Comparison of ENCODE assay signal across 1 cellular context in the genomic region with DNA sequence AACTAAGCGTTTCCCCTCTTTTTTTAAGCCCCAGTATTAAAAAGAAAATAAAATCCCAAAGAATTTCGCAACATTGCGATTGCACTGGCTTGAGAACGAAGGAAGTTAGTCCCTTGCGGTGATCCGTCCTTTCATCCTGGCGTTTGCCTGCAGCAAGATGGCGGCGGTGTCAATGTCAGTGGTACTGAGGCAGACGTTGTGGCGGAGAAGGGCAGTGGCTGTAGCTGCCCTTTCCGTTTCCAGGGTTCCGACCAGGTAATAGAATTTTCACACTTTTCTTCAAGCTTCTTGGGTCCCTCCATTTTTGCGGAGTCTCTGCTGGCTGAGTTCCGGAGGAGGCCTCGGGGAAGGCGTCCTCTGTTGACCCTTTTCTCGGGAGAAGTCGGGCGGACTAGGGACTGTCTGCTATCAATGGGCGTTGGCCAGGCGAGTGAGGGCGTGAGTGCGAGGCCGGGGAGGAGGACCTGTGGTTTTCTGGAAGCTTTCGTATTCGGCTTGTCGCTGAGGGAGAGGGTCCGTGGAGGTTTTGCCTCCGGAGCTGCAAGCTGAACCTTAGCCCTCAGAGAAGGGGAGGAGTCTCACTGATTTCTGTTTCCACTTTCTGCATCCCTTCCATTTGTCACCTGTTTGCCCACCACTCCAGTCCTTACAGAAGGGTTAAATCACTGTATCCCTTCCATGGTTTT.
TF ChIP-seq lines count a peak whose summit lies in the region.

A gene (plus strand): TSS at position 134 of the 686 bp plus-strand sequence. CDS start 24 bp downstream, at position 158.

TF ChIP-seq in K562, 482 proteins besides CTCF, POLR2A, EP300 and RAD21 (continued from another document):
- TF ChIP-seq, protein P1, sequence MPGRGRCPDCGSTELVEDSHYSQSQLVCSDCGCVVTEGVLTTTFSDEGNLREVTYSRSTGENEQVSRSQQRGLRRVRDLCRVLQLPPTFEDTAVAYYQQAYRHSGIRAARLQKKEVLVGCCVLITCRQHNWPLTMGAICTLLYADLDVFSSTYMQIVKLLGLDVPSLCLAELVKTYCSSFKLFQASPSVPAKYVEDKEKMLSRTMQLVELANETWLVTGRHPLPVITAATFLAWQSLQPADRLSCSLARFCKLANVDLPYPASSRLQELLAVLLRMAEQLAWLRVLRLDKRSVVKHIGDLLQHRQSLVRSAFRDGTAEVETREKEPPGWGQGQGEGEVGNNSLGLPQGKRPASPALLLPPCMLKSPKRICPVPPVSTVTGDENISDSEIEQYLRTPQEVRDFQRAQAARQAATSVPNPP (IDR thresholded peaks at IDR 0.05; ENCODE audit: borderline replicate concordance, insufficient read depth, insufficient read length), result no peak
- TF ChIP-seq, protein P2, sequence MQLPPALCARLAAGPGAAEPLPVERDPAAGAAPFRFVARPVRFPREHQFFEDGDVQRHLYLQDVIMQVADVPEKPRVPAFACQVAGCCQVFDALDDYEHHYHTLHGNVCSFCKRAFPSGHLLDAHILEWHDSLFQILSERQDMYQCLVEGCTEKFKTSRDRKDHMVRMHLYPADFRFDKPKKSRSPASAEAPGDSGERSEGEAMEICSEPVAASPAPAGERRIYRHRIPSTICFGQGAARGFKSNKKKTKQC (CRISPR knock-in tag; IDR thresholded peaks at IDR 0.05), result peak; percentile 46; the same call in 1 of the 2 replicates
- TF ChIP-seq GTF2A2 (tag; IDR thresholded peaks at IDR 0.05) (peak; percentile 64; the same call in 1 of the 2 replicates), CXXC5 (CRISPR knock-in tag; IDR thresholded peaks at IDR 0.05) (peak; percentile 77), SMAD4 (CRISPR knock-in tag; conservative IDR thresholded peaks at IDR 0.05) (peak; percentile 82), POLR2H (tag; IDR thresholded peaks at IDR 0.05; ENCODE audit: low read depth) (peak; percentile 89), HDAC2 (IDR thresholded peaks at IDR 0.05) (peak; percentile 75; the same call in 1 of the 2 replicates), EGR1 (conservative IDR thresholded peaks at IDR 0.05) (no peak), ZNF561 (CRISPR knock-in tag; conservative IDR thresholded peaks at IDR 0.05) (no peak), FOXJ3 (CRISPR knock-in tag; IDR thresholded peaks at IDR 0.05) (no peak), ZBTB8A (IDR thresholded peaks at IDR 0.05; ENCODE audit: partially characterized antibody) (no peak), HMG20A (CRISPR knock-in tag; conservative IDR thresholded peaks at IDR 0.05) (no peak), XRCC4 (IDR thresholded peaks at IDR 0.05; ENCODE audit: extremely low read depth, insufficient read depth, insufficient read length) (no peak), BRF1 (IDR thresholded peaks at IDR 0.05; ENCODE audit: borderline replicate concordance, extremely low read depth, insufficient read length) (no peak), TCF7 (IDR thresholded peaks at IDR 0.05; ENCODE audit: borderline replicate concordance) (no peak), HIVEP1 (CRISPR knock-in tag; IDR thresholded peaks at IDR 0.05) (no peak), GABPA (tag; conservative IDR thresholded peaks at IDR 0.05; ENCODE audit: low read depth) (0 out of 2 replicates have a peak, but pooled peaks have one; percentile 45), NR2F6 (CRISPR knock-in tag; IDR thresholded peaks at IDR 0.05) (peak; percentile 62; the same call in 1 of the 2 replicates), SMARCE1 (IDR thresholded peaks at IDR 0.05) (peak; percentile 50), ZBTB1 (CRISPR knock-in tag; IDR thresholded peaks at IDR 0.05; ENCODE audit: borderline replicate concordance, low read depth) (no peak), NFIC (IDR thresholded peaks at IDR 0.05) (peak; percentile 58), NCOA4 (IDR thresholded peaks at IDR 0.05; ENCODE audit: partially characterized antibody) (no peak), SUPT5H (IDR thresholded peaks at IDR 0.05) (peak; percentile 95), PHF21A (IDR thresholded peaks at IDR 0.05; ENCODE audit: borderline replicate concordance, low read depth) (no peak), ADNP (tag; IDR thresholded peaks at IDR 0.05) (no peak), SOX6 (IDR thresholded peaks at IDR 0.05) (peak; percentile 38; the same call in 1 of the 2 replicates), ZNF174 (CRISPR knock-in tag; IDR thresholded peaks at IDR 0.05) (no peak), ELF1 (tag; IDR thresholded peaks at IDR 0.05) (no peak), BCOR (IDR thresholded peaks at IDR 0.05) (peak; percentile 48; the same call in 1 of the 2 replicates), GATAD2B (IDR thresholded peaks at IDR 0.05; ENCODE audit: borderline replicate concordance) (no peak), C11orf30 (IDR thresholded peaks at IDR 0.05; ENCODE audit: low read depth) (peak; percentile 75), ZNF764 (CRISPR knock-in tag; IDR thresholded peaks at IDR 0.05; ENCODE audit: low read depth) (no peak)
- TF ChIP-seq, protein P3, sequence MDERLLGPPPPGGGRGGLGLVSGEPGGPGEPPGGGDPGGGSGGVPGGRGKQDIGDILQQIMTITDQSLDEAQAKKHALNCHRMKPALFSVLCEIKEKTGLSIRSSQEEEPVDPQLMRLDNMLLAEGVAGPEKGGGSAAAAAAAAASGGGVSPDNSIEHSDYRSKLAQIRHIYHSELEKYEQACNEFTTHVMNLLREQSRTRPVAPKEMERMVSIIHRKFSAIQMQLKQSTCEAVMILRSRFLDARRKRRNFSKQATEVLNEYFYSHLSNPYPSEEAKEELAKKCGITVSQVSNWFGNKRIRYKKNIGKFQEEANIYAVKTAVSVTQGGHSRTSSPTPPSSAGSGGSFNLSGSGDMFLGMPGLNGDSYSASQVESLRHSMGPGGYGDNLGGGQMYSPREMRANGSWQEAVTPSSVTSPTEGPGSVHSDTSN (CRISPR knock-in tag; IDR thresholded peaks at IDR 0.05; ENCODE audit: low read depth), result no peak
- TF ChIP-seq, protein P3 (tag; conservative IDR thresholded peaks at IDR 0.05; ENCODE audit: low read depth), result no peak
- TF ChIP-seq, protein P4, sequence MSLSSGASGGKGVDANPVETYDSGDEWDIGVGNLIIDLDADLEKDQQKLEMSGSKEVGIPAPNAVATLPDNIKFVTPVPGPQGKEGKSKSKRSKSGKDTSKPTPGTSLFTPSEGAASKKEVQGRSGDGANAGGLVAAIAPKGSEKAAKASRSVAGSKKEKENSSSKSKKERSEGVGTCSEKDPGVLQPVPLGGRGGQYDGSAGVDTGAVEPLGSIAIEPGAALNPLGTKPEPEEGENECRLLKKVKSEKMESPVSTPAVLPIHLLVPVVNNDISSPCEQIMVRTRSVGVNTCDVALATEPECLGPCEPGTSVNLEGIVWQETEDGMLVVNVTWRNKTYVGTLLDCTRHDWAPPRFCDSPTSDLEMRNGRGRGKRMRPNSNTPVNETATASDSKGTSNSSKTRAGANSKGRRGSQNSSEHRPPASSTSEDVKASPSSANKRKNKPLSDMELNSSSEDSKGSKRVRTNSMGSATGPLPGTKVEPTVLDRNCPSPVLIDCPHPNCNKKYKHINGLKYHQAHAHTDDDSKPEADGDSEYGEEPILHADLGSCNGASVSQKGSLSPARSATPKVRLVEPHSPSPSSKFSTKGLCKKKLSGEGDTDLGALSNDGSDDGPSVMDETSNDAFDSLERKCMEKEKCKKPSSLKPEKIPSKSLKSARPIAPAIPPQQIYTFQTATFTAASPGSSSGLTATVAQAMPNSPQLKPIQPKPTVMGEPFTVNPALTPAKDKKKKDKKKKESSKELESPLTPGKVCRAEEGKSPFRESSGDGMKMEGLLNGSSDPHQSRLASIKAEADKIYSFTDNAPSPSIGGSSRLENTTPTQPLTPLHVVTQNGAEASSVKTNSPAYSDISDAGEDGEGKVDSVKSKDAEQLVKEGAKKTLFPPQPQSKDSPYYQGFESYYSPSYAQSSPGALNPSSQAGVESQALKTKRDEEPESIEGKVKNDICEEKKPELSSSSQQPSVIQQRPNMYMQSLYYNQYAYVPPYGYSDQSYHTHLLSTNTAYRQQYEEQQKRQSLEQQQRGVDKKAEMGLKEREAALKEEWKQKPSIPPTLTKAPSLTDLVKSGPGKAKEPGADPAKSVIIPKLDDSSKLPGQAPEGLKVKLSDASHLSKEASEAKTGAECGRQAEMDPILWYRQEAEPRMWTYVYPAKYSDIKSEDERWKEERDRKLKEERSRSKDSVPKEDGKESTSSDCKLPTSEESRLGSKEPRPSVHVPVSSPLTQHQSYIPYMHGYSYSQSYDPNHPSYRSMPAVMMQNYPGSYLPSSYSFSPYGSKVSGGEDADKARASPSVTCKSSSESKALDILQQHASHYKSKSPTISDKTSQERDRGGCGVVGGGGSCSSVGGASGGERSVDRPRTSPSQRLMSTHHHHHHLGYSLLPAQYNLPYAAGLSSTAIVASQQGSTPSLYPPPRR (CRISPR knock-in tag; IDR thresholded peaks at IDR 0.05; ENCODE audit: borderline replicate concordance), result no peak
- TF ChIP-seq, protein P5, sequence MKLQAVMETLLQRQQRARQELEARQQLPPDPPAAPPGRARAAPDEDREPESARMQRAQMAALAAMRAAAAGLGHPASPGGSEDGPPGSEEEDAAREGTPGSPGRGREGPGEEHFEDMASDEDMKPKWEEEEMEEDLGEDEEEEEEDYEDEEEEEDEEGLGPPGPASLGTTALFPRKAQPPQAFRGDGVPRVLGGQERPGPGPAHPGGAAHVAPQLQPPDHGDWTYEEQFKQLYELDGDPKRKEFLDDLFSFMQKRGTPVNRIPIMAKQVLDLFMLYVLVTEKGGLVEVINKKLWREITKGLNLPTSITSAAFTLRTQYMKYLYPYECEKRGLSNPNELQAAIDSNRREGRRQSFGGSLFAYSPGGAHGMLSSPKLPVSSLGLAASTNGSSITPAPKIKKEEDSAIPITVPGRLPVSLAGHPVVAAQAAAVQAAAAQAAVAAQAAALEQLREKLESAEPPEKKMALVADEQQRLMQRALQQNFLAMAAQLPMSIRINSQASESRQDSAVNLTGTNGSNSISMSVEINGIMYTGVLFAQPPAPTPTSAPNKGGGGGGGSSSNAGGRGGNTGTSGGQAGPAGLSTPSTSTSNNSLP (IDR thresholded peaks at IDR 0.05; ENCODE audit: borderline replicate concordance, low read depth, low read length), result 0 out of 2 replicates have a peak, but pooled peaks have one; percentile 40
- TF ChIP-seq, protein P6, sequence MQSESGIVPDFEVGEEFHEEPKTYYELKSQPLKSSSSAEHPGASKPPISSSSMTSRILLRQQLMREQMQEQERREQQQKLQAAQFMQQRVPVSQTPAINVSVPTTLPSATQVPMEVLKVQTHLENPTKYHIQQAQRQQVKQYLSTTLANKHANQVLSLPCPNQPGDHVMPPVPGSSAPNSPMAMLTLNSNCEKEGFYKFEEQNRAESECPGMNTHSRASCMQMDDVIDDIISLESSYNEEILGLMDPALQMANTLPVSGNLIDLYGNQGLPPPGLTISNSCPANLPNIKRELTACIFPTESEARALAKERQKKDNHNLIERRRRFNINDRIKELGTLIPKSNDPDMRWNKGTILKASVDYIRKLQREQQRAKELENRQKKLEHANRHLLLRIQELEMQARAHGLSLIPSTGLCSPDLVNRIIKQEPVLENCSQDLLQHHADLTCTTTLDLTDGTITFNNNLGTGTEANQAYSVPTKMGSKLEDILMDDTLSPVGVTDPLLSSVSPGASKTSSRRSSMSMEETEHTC (IDR thresholded peaks at IDR 0.05), result no peak
- TF ChIP-seq, protein P7, sequence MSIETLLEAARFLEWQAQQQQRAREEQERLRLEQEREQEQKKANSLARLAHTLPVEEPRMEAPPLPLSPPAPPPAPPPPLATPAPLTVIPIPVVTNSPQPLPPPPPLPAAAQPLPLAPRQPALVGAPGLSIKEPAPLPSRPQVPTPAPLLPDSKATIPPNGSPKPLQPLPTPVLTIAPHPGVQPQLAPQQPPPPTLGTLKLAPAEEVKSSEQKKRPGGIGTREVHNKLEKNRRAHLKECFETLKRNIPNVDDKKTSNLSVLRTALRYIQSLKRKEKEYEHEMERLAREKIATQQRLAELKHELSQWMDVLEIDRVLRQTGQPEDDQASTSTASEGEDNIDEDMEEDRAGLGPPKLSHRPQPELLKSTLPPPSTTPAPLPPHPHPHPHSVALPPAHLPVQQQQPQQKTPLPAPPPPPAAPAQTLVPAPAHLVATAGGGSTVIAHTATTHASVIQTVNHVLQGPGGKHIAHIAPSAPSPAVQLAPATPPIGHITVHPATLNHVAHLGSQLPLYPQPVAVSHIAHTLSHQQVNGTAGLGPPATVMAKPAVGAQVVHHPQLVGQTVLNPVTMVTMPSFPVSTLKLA (conservative IDR thresholded peaks at IDR 0.05), result peak in 1 of 2 experiments; percentile 72; a peak in 2 of 4 replicates
